ENCODE assay signal across 15 cellular contexts in genomic region chr17:57092779-57093178, GRCh38. TPM values are rescaled to one million over a fixed set of nuclear protein-coding genes. Genes with fewer than 3 reads are reported as not detected.
DNase-seq lines count a peak whose midpoint lies in the region; ATAC-seq and TF ChIP-seq lines count a peak whose summit lies in the region.
"Had no signal": no experiment of that assay in that cellular context is flagged by ENCODE, and none has a peak within 500 bp of the region (broad histone marks: within the 10 kb centered on the region; RNA-seq: fewer than 3 reads in every experiment).

No MANE protein-coding gene starts in this region.

- TF ChIP-seq POLR2A in gastroesophageal sphincter (IDR thresholded peaks at IDR 0.05) (no peak), gastrocnemius medialis (IDR thresholded peaks at IDR 0.05) (peak in 1 of 2 donors; percentile 3)

- H3K9me3 ChIP-seq in right atrium auricular region (no peaks in the 10 kb centered on the region), gastroesophageal sphincter (no peaks in the 10 kb centered on the region), gastrocnemius medialis (no peaks in the 10 kb centered on the region)
- H3K9me3 ChIP-seq: mucosa of descending colon had no signal

- DNase-seq in right atrium auricular region (ENCODE audit: low spot score) (no peak), left ventricle myocardium superior (no peak), gastrocnemius medialis (peak in 1 of 2 donors; percentile 63), H4 (ENCODE audit: low spot score) (no peak)
- DNase-seq: activated CD4-positive, alpha-beta memory T cell treated with anti-CD3 and anti-CD28 coated beads for 36 hours; activated naive CD8-positive, alpha-beta T cell treated with anti-CD3 and anti-CD28 coated beads for 36 hours; activated T-cell treated with anti-CD3 and anti-CD28 coated beads, Interleukin-2, amount 50 U/mL, for 48 hours; cerebellar nuclear complex; EL; mucosa of descending colon; NCI-H2029 treated with DMSO at 0.1 percent for 48 hours had no signal

- TF ChIP-seq CTCF in right atrium auricular region (IDR thresholded peaks at IDR 0.05) (no peak), gastroesophageal sphincter (IDR thresholded peaks at IDR 0.05) (no peak), gastrocnemius medialis (IDR thresholded peaks at IDR 0.05 in 4 of 5, conservative IDR thresholded peaks at IDR 0.05 in 1 of 5) (no peak)

- TF ChIP-seq EP300 in gastroesophageal sphincter (IDR thresholded peaks at IDR 0.05) = no peak

- WGBS in gastroesophageal sphincter (ENCODE audit: low coverage in 1 of 2), 2 donors = 50 to 59% methylated on average over 4 to 8 of the region's 8 CpGs

- H3K27ac ChIP-seq in right atrium auricular region = peak overlapping the region; percentile 91 to 95
- H3K27ac ChIP-seq in gastroesophageal sphincter = peak overlapping the region; percentile 93 to 99 (median 97)
- H3K27ac ChIP-seq in gastrocnemius medialis = peak overlapping the region; percentile 91 to 99 (median 94)

- no peaks in the 10 kb centered on the region for H3K27me3 ChIP-seq in right atrium auricular region
- no peaks in the 10 kb centered on the region for H3K27me3 ChIP-seq in gastroesophageal sphincter
- no peaks in the 10 kb centered on the region for H3K27me3 ChIP-seq in gastrocnemius medialis

- H3K4me3 ChIP-seq in right atrium auricular region (no peak overlapping the region), gastroesophageal sphincter (no peak overlapping the region), gastrocnemius medialis (no peak overlapping the region)
- H3K4me3 ChIP-seq: mucosa of descending colon had no signal

- ATAC-seq in left ventricle myocardium superior (no peak), gastroesophageal sphincter (peak; percentile 68), gastrocnemius medialis (no peak), GM21447 (IDR thresholded peaks at IDR 0.05; ENCODE audit: unreplicated experiment) (no peak), HG03025 (IDR thresholded peaks at IDR 0.05; ENCODE audit: low FRiP score, unreplicated experiment) (no peak), HG03039 (IDR thresholded peaks at IDR 0.05; ENCODE audit: unreplicated experiment) (no peak)

- H3K4me1 ChIP-seq in right atrium auricular region (peaks cover 0 to 75% of the 10 kb centered on the region in 2 donors), gastroesophageal sphincter (peaks cover 18 to 100% (median 50%) of the 10 kb centered on the region in 3 donors), gastrocnemius medialis (peaks cover 93% of the 10 kb centered on the region in 2 donors)

- in situ Hi-C loops in gastrocnemius medialis (cut with MboI; ENCODE audit: low sequenced_read_pairs in 4 of 4) = loop anchor here in 1 of 4 donors (25.0 kb wide), 1 partner anchor 895 kb away; the partner anchor contains the start of gene VEZF1

- intact Hi-C loops in left ventricle myocardium superior (cut with micrococcal nuclease) = no loop called here
- intact Hi-C loops in gastrocnemius medialis (cut with DNase I; ENCODE audit: low total_unique reads) = no loop called here

- H3K36me3 ChIP-seq in right atrium auricular region = no peaks in the 10 kb centered on the region
- H3K36me3 ChIP-seq in gastroesophageal sphincter = no peaks in the 10 kb centered on the region
- no peaks in the 10 kb centered on the region for H3K36me3 ChIP-seq in gastrocnemius medialis

RNA-seq across cellular contexts. Expression of gene AKAP1, which starts 7.7 kb away (rescaled TPM):
- 100 to 1,000 TPM in 1 of 2 donors, 10 to 100 TPM in 1; 90.4 to 139 TPM for total RNA-seq in right atrium auricular region
- total RNA-seq in left ventricle myocardium superior = 282 TPM
- 100 to 1,000 TPM in 1 of 4 donors, 10 to 100 TPM in 3; 78.6 to 154 (median 95.4) TPM for total RNA-seq in gastroesophageal sphincter
- total RNA-seq in gastrocnemius medialis = 100 to 1,000 TPM in 2 of 4 donors, 10 to 100 TPM in 2; 57.5 to 174 (median 117) TPM
- total RNA-seq in H4 (2014; rRNA removed; shearing (Covaris generic)) = 14.3 and 19.9 TPM in 2 replicates
